In genomic region chr6:10381133-10381829, GRCh38 we compare ENCODE assay signal across 1 cellular context.
TF ChIP-seq lines count a peak whose summit lies in the region.

No MANE protein-coding gene starts in this region.

TF ChIP-seq in HepG2, 621 proteins besides CTCF, POLR2A, EP300 and RAD21:
- TF ChIP-seq HINFP (CRISPR knock-in tag; IDR thresholded peaks at IDR 0.05; ENCODE audit: low read depth), result no peak
- no peak for TF ChIP-seq JARID2 (CRISPR knock-in tag; IDR thresholded peaks at IDR 0.05; ENCODE audit: insufficient replicate concordance)
- no peak for TF ChIP-seq ZNF331 (CRISPR knock-in tag; IDR thresholded peaks at IDR 0.05)
- TF ChIP-seq MXD4 (CRISPR knock-in tag; IDR thresholded peaks at IDR 0.05), result no peak
- peak; percentile 22 for TF ChIP-seq STAG1 (CRISPR knock-in tag; IDR thresholded peaks at IDR 0.05)
- no peak for TF ChIP-seq KDM3A (CRISPR knock-in tag; IDR thresholded peaks at IDR 0.05; ENCODE audit: low read depth)
- TF ChIP-seq ZNF766 (CRISPR knock-in tag; IDR thresholded peaks at IDR 0.05; ENCODE audit: borderline replicate concordance), result no peak
- TF ChIP-seq E2F2 (CRISPR knock-in tag; IDR thresholded peaks at IDR 0.05; ENCODE audit: borderline replicate concordance), result no peak
- peak; percentile 8; the same call in 1 of the 2 replicates for TF ChIP-seq ZNF687 (CRISPR knock-in tag; IDR thresholded peaks at IDR 0.05)
- no peak for TF ChIP-seq PAF1 (CRISPR knock-in tag; IDR thresholded peaks at IDR 0.05)
- no peak for TF ChIP-seq ZNF7 (CRISPR knock-in tag; IDR thresholded peaks at IDR 0.05)
- no peak for TF ChIP-seq YEATS4 (CRISPR knock-in tag; IDR thresholded peaks at IDR 0.05; ENCODE audit: borderline replicate concordance)
- TF ChIP-seq MIXL1 (CRISPR knock-in tag; IDR thresholded peaks at IDR 0.05), result no peak
- TF ChIP-seq ZNF839 (CRISPR knock-in tag; IDR thresholded peaks at IDR 0.05; ENCODE audit: borderline replicate concordance), result no peak
